1 cellular context compared by ENCODE assay signal in genomic region chr7:22810843-22811242, GRCh38.
TF ChIP-seq lines count a peak whose summit lies in the region.

No MANE protein-coding gene starts in this region.

TF ChIP-seq in IMR-90, 13 proteins besides CTCF, POLR2A, EP300 and RAD21:
- no peak for TF ChIP-seq SMC3 (IDR thresholded peaks at IDR 0.05; ENCODE audit: low read depth, low read length)
- no peak for TF ChIP-seq ELK1 (IDR thresholded peaks at IDR 0.05; ENCODE audit: borderline replicate concordance, low read depth, low read length)
- no peak for TF ChIP-seq NFE2L2 (IDR thresholded peaks at IDR 0.05; ENCODE audit: low read depth, low read length)
- no peak for TF ChIP-seq USF2 (IDR thresholded peaks at IDR 0.05; ENCODE audit: low read depth, low read length)
- no peak for TF ChIP-seq MAFK (IDR thresholded peaks at IDR 0.05; ENCODE audit: low read depth, low read length)
- TF ChIP-seq CHD1 (IDR thresholded peaks at IDR 0.05; ENCODE audit: low read depth, low read length): no peak
- no peak for TF ChIP-seq CEBPB (IDR thresholded peaks at IDR 0.05; ENCODE audit: low read depth, low read length)
- TF ChIP-seq RFX5 (IDR thresholded peaks at IDR 0.05; ENCODE audit: low read depth, low read length): no peak
- no peak for TF ChIP-seq MXI1 (IDR thresholded peaks at IDR 0.05; ENCODE audit: borderline replicate concordance, low read depth, low read length)
- TF ChIP-seq BHLHE40 (IDR thresholded peaks at IDR 0.05; ENCODE audit: low read depth, low read length): no peak
- no peak for TF ChIP-seq RCOR1 (IDR thresholded peaks at IDR 0.05; ENCODE audit: insufficient replicate concordance, low read length)
- TF ChIP-seq FOS (IDR thresholded peaks at IDR 0.05; ENCODE audit: low read depth, low read length): no peak
- TF ChIP-seq MAZ (IDR thresholded peaks at IDR 0.05; ENCODE audit: borderline replicate concordance, low read depth, low read length): no peak
